Comparison of ENCODE assay signal across 20 cellular contexts in genomic region chr3:61173685-61174084, GRCh38.
DNase-seq lines count a peak whose midpoint lies in the region; ATAC-seq lines count a peak whose summit lies in the region.
"Had no signal": no experiment of that assay in that cellular context is flagged by ENCODE, and none has a peak within 500 bp of the region (broad histone marks: within the 10 kb centered on the region; RNA-seq: fewer than 3 reads in every experiment).

No MANE protein-coding gene starts in this region.

- peak; percentile 68 for ATAC-seq in HG02610 (IDR thresholded peaks at IDR 0.05; ENCODE audit: unreplicated experiment)
- ATAC-seq: activated CD8-positive, alpha-beta T cell treated with anti-CD3 and anti-CD28 coated beads, Interleukin-2, amount 10 ng/mL, durations not matched to agents 7 days and 5 days; activated naive CD4-positive, alpha-beta T cell treated with anti-CD3 and anti-CD28 coated beads, Interleukin-2, amount 50 U/mL, for 72 hours; pancreas had no signal

- peak; percentile 7 for DNase-seq in ACHN
- peak; percentile 37 for DNase-seq in astrocyte of the hippocampus (ENCODE audit: low read depth, low spot score)
- DNase-seq in kidney tubule cell (ENCODE audit: low spot score): peak; percentile 41
- DNase-seq in stimulated activated naive CD4-positive, alpha-beta T cell treated with Interleukin-2 at 50 U/mL for 16 hours (lab: John Stamatoyannopoulos, UW): no peak
- DNase-seq in stimulated activated CD8-positive, alpha-beta memory T cell treated with anti-CD3 and anti-CD28 coated beads, Interleukin-4, amount 100 ng/mL, for 48 hours: no peak
- no peak for DNase-seq in SHP77 (lab: John Stamatoyannopoulos, UW)
- DNase-seq: activated CD8-positive, alpha-beta T cell treated with anti-CD3 and anti-CD28 coated beads, Interleukin-2, amount 10 ng/mL, durations not matched to agents 7 days and 5 days; C1 segment of cervical spinal cord; Caco-2; caudate nucleus; endodermal cell; hippocampal formation; IMR-90; NCI-H2029 treated with DMSO at 0.1 percent for 48 hours; NCI-H82; pancreas; spleen; T-helper 2 cell had no signal

- in situ Hi-C loops in ACHN (cut with HindIII; ENCODE audit: low pct_ligation_motif_present, low pct_unique_long_range_greater_than_20kb, low sequenced_read_pairs): no loop called here

Comparison
In these comparisons a context has a peak if more than half of its experiments do, and no peak if none do; other contexts are left out.
1. DNase-seq: peak in ACHN (single experiment), astrocyte of the hippocampus (single experiment) and kidney tubule cell (single experiment); none in stimulated activated naive CD4-positive, alpha-beta T cell treated with Interleukin-2 at 50 U/mL for 16 hours (single experiment), stimulated activated CD8-positive, alpha-beta memory T cell treated with anti-CD3 and anti-CD28 coated beads, Interleukin-4, amount 100 ng/mL, for 48 hours (single experiment) and SHP77 (0 of 2).